Comparison of ENCODE assay signal across 8 cellular contexts in the genomic region with DNA sequence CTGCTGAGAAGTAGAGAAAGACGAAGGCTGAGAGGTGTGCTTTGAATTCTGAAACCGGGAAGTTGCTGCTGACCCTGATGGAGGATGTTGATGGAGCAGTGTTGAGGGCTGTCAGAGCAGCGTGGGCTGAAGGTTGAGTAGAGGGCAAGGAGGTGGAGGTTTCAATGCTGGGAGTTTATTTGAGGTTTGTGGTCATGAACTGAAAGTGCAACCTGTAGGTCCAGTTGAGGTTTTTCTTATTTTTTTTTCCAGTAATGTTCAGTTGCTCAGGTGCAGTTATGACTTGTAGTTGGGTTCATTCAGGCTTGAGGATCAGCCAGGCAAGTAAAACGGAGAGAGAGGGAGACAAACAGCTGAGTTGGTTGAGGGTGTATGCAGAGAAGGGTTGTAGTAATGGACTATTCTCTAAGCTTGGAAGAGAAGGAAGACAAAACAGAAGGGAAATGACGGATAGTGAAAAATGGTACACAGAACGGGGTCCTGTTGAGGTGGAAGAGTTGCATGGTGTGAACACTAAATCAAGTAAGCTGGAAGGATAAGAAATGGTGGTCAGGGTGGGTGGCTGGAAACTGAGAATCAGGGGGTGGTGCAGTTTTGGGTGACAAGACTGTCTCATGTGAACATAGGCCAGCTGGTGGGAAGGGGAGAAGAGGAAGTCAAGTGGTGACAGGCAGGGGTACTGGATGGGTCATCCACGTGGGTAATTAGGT. TPM values are rescaled to one million over a fixed set of nuclear protein-coding genes. Genes with fewer than 3 reads are reported as not detected.
DNase-seq lines count a peak whose midpoint lies in the region; ATAC-seq and TF ChIP-seq lines count a peak whose summit lies in the region.

No MANE protein-coding gene starts in this region.

- peak; percentile 80 for ATAC-seq in HG03432 (IDR thresholded peaks at IDR 0.05; ENCODE audit: unreplicated experiment)
- ATAC-seq in stimulated activated effector memory CD8-positive, alpha-beta T cell treated with anti-CD3 and anti-CD28 coated beads, Interleukin-12 subunit alpha, Interleukin-12 subunit beta, amount 100 ng/mL, for 72 hours = peak; percentile 94
- ATAC-seq in psoas muscle = no peak

- H3K27me3 ChIP-seq in adrenal gland (no peaks in the 10 kb centered on the region), psoas muscle (ENCODE audit: insufficient read depth in 3 of 3, low read length in 2 of 3) (no peaks in the 10 kb centered on the region)

- intact Hi-C loops in adrenal gland (cut with DNase I) (no loop called here), psoas muscle (cut with DNase I) (no loop called here)

- TF ChIP-seq CTCF in adrenal gland (IDR thresholded peaks at IDR 0.05) (no peak), psoas muscle (IDR thresholded peaks at IDR 0.05) (no peak)

- H3K36me3 Mint-ChIP-seq in stimulated activated effector memory CD8-positive, alpha-beta T cell treated with anti-CD3 and anti-CD28 coated beads, Interleukin-12 subunit alpha, Interleukin-12 subunit beta, amount 100 ng/mL, for 72 hours = peaks cover 12% of the 10 kb centered on the region

- H3K36me3 ChIP-seq in adrenal gland (replicated peaks in 1 of 2) = no peaks in the 10 kb centered on the region
- no peaks in the 10 kb centered on the region for H3K36me3 ChIP-seq in psoas muscle (ENCODE audit: insufficient read depth in 1 of 2, low read depth in 1 of 2)

- H3K9me3 Mint-ChIP-seq in stimulated activated effector memory CD8-positive, alpha-beta T cell treated with anti-CD3 and anti-CD28 coated beads, Interleukin-12 subunit alpha, Interleukin-12 subunit beta, amount 100 ng/mL, for 72 hours = no peaks in the 10 kb centered on the region

- H3K4me3 ChIP-seq in adrenal gland (no peak overlapping the region), psoas muscle (no peak overlapping the region)

- peak overlapping the region; percentile 50 for H3K4me3 Mint-ChIP-seq in stimulated activated effector memory CD8-positive, alpha-beta T cell treated with anti-CD3 and anti-CD28 coated beads, Interleukin-12 subunit alpha, Interleukin-12 subunit beta, amount 100 ng/mL, for 72 hours

- peak; percentile 54 for DNase-seq in stimulated activated naive CD4-positive, alpha-beta T cell treated with Interleukin-2 at 50 U/mL for 16 hours (lab: John Stamatoyannopoulos, UW)
- no peak for DNase-seq in stimulated activated naive CD4-positive, alpha-beta T cell (lab: John Stamatoyannopoulos, UW)
- DNase-seq in activated gamma-delta T cell treated with anti-CD3 and anti-CD28 coated beads, Interleukin-2, amount 50 U/mL, for 16 hours (ENCODE audit: low read depth) = peak; percentile 40
- peak; percentile 28 to 81 for DNase-seq in stimulated activated effector memory CD8-positive, alpha-beta T cell treated with anti-CD3 and anti-CD28 coated beads, Interleukin-12 subunit alpha, Interleukin-12 subunit beta, amount 100 ng/mL, for 72 hours (ENCODE audit: low spot score in 2 of 2)
- no peak for DNase-seq in adrenal gland
- no peak for DNase-seq in H4 (ENCODE audit: low spot score)
- DNase-seq in psoas muscle = no peak

- H3K27ac Mint-ChIP-seq in stimulated activated effector memory CD8-positive, alpha-beta T cell treated with anti-CD3 and anti-CD28 coated beads, Interleukin-12 subunit alpha, Interleukin-12 subunit beta, amount 100 ng/mL, for 72 hours = peak overlapping the region; percentile 63

- no peaks in the 10 kb centered on the region for H3K4me1 ChIP-seq in adrenal gland (replicated peaks in 1 of 2)
- no peaks in the 10 kb centered on the region for H3K4me1 ChIP-seq in psoas muscle

- TF ChIP-seq POLR2A in adrenal gland (IDR thresholded peaks at IDR 0.05) = no peak

- H3K27ac ChIP-seq in adrenal gland (no peak overlapping the region), psoas muscle (no peak overlapping the region)

- H3K9me3 ChIP-seq in adrenal gland (replicated peaks in 1 of 3) (no peaks in the 10 kb centered on the region), psoas muscle (no peaks in the 10 kb centered on the region)

- 64 to 75% (median 67%) methylated on average over 7 of the region's 7 CpGs for WGBS in adrenal gland, 4 donors
- 72 to 74% (median 73%) methylated on average over 6 to 7 of the region's 7 CpGs for WGBS in psoas muscle, 3 donors

- peaks cover 32% of the 10 kb centered on the region for H3K4me1 Mint-ChIP-seq in stimulated activated effector memory CD8-positive, alpha-beta T cell treated with anti-CD3 and anti-CD28 coated beads, Interleukin-12 subunit alpha, Interleukin-12 subunit beta, amount 100 ng/mL, for 72 hours

RNA-seq across cellular contexts. Expression of gene UBE2G1, which starts 8.7 kb away (rescaled TPM):
- total RNA-seq in adrenal gland = 10 to 100 TPM; 40.6 to 63.6 (median 56.2) TPM
- 10 to 100 TPM in 1 of 3 donors, 1 to 10 TPM in 2; 7.6 to 49.8 (median 8.1) TPM for polyA plus RNA-seq in adrenal gland
- total RNA-seq in H4 (2014; rRNA removed; shearing (Covaris generic)) = 46.1 and 48.8 TPM in 2 replicates
- total RNA-seq in psoas muscle = 100 to 1,000 TPM; 152 to 239 (median 175) TPM
- 100 to 1,000 TPM in 1 of 3 donors, 10 to 100 TPM in 2; 54.6 to 128 (median 73.0) TPM for polyA plus RNA-seq in psoas muscle

RNA-seq across cellular contexts. Expression of gene SPNS3, which starts 58.5 kb away (rescaled TPM):
- 10 to 100 TPM in 2 of 8 donors, 1 to 10 TPM in 6; 1.1 to 10.5 (median 5.5) TPM for total RNA-seq in adrenal gland
- polyA plus RNA-seq in adrenal gland = 1 to 10 TPM in 2 of 3 donors, under 1 TPM in 1; 0.53 to 3.8 (median 2.6) TPM
- 0.04 and 0.08 TPM in 2 replicates for total RNA-seq in H4 (2014; rRNA removed; shearing (Covaris generic))
- total RNA-seq in psoas muscle = not detected
- under 1 TPM in 1 of 3 donors, not detected in 2; 0.09 TPM for polyA plus RNA-seq in psoas muscle

Comparison
In these comparisons a context has a peak if more than half of its experiments do, and no peak if none do; other contexts are left out.
1. DNase-seq: peak in stimulated activated naive CD4-positive, alpha-beta T cell treated with Interleukin-2 at 50 U/mL for 16 hours (single experiment), activated gamma-delta T cell treated with anti-CD3 and anti-CD28 coated beads, Interleukin-2, amount 50 U/mL, for 16 hours (single experiment) and stimulated activated effector memory CD8-positive, alpha-beta T cell treated with anti-CD3 and anti-CD28 coated beads, Interleukin-12 subunit alpha, Interleukin-12 subunit beta, amount 100 ng/mL, for 72 hours (2 of 2); none in stimulated activated naive CD4-positive, alpha-beta T cell (0 of 6), adrenal gland (0 of 7), H4 (single experiment) and psoas muscle (0 of 2).
2. ATAC-seq: peak in HG03432 (single experiment) and stimulated activated effector memory CD8-positive, alpha-beta T cell treated with anti-CD3 and anti-CD28 coated beads, Interleukin-12 subunit alpha, Interleukin-12 subunit beta, amount 100 ng/mL, for 72 hours (single experiment); none in psoas muscle (0 of 4).